Comparison of ENCODE assay signal across 8 cellular contexts in the genomic region with DNA sequence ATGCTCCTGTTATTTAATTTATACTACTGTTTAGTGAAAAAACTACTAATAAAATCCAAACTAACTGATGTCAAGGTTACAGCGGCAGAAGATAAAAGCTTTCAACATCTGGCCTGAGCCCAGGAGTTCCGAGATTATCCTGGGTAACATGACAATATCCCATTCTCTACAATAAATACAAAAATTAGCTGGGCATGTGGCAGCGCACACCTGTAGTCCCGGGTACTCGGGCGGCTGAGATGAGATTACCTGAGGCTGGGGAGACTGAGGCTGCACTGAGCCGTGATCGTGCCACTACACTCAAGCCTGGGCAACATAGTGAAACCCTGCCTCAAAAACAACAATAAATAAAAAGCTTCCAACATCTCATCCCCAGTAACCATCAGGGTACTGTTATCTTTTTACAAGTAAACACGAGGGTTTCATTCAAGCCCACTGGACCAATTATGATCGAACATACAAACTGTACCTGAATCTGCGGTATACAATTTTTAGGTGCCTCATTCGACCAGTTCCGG. TPM values are rescaled to one million over a fixed set of nuclear protein-coding genes. Genes with fewer than 3 reads are reported as not detected.
DNase-seq lines count a peak whose midpoint lies in the region; ATAC-seq and TF ChIP-seq lines count a peak whose summit lies in the region.

No MANE protein-coding gene starts in this region.

- H3K79me2 ChIP-seq in MM.1S (ENCODE audit: low read length) (peaks cover 59% of the 10 kb centered on the region), neural progenitor cell (ENCODE audit: low read depth) (peaks cover 67% of the 10 kb centered on the region)

- peak overlapping the region; percentile 96 to 99 for H3K27ac Mint-ChIP-seq in effector memory CD8-positive, alpha-beta T cell
- peak overlapping the region; percentile 100 for H3K27ac Mint-ChIP-seq in neural progenitor cell

- no peak for TF ChIP-seq CTCF in C4-2B (conservative IDR thresholded peaks at IDR 0.05)
- TF ChIP-seq CTCF in MM.1S (IDR thresholded peaks at IDR 0.05; ENCODE audit: low read length) = no peak
- TF ChIP-seq CTCF in neural progenitor cell (IDR thresholded peaks at IDR 0.05) = no peak

- H3F3A ChIP-seq in MM.1S (ENCODE audit: insufficient read depth, low read length) (peaks cover 59% of the 10 kb centered on the region), neural progenitor cell (ENCODE audit: low read depth) (peaks cover 74% of the 10 kb centered on the region)

- H3K9me3 ChIP-seq in MM.1S (replicated peaks; ENCODE audit: insufficient read depth, low read length) (no peaks in the 10 kb centered on the region), neural progenitor cell (ENCODE audit: low read depth) (no peaks in the 10 kb centered on the region)

- H3K36me3 ChIP-seq in MM.1S (replicated peaks; ENCODE audit: insufficient read depth, low read length) (peaks cover 38% of the 10 kb centered on the region), neural progenitor cell (peaks cover 49% of the 10 kb centered on the region)

- H3K27ac ChIP-seq in C4-2B (peak overlapping the region; percentile 92), MM.1S (ENCODE audit: low read length) (peak overlapping the region; percentile 91; the same call in 1 of the 2 replicates), neural progenitor cell (peak overlapping the region; percentile 0)

- H2AFZ ChIP-seq in MM.1S (ENCODE audit: low read length) = no peak overlapping the region
- no peak overlapping the region for H2AFZ ChIP-seq in neural progenitor cell (replicated peaks)

- H3K4me1 Mint-ChIP-seq in effector memory CD8-positive, alpha-beta T cell (ENCODE audit: low read depth in 2 of 2) = peaks cover 33 to 47% of the 10 kb centered on the region in 2 donors
- H3K4me1 Mint-ChIP-seq in neural progenitor cell = peaks cover 38% of the 10 kb centered on the region

- H4K20me1 ChIP-seq in MM.1S (ENCODE audit: insufficient read depth, low read length) = peaks cover 29% of the 10 kb centered on the region
- H4K20me1 ChIP-seq in neural progenitor cell (ENCODE audit: low read depth) = peaks cover 59% of the 10 kb centered on the region

- peak overlapping the region; percentile 99 for H3K4me3 ChIP-seq in MM.1S (ENCODE audit: low read length)
- peak overlapping the region; percentile 96 for H3K4me3 ChIP-seq in neural progenitor cell

- in situ Hi-C loops in G401 (cut with HindIII; ENCODE audit: low sequenced_read_pairs) = no loop called here

- H3K9ac ChIP-seq in MM.1S (ENCODE audit: low read length) (peak overlapping the region; percentile 98), neural progenitor cell (peak overlapping the region; percentile 100)

- H3K27me3 ChIP-seq in MM.1S (replicated peaks; ENCODE audit: insufficient read depth, low read length) = no peaks in the 10 kb centered on the region
- H3K27me3 ChIP-seq in neural progenitor cell = no peaks in the 10 kb centered on the region

- H3K4me2 ChIP-seq in MM.1S (ENCODE audit: low read depth, low read length) = peak overlapping the region; percentile 76
- peak overlapping the region; percentile 97 for H3K4me2 ChIP-seq in neural progenitor cell

- H3K9me3 Mint-ChIP-seq in effector memory CD8-positive, alpha-beta T cell = no peaks in the 10 kb centered on the region
- no peaks in the 10 kb centered on the region for H3K9me3 Mint-ChIP-seq in neural progenitor cell

- H3K4me3 Mint-ChIP-seq in effector memory CD8-positive, alpha-beta T cell = peak overlapping the region; percentile 91 to 96
- peak overlapping the region; percentile 100 for H3K4me3 Mint-ChIP-seq in neural progenitor cell

- H3K4me1 ChIP-seq in MM.1S (ENCODE audit: low read length) = peaks cover 26% of the 10 kb centered on the region
- peaks cover 23% of the 10 kb centered on the region for H3K4me1 ChIP-seq in neural progenitor cell

- peaks cover 71% of the 10 kb centered on the region for H3K36me3 Mint-ChIP-seq in effector memory CD8-positive, alpha-beta T cell (ENCODE audit: insufficient read depth)
- peaks cover 50% of the 10 kb centered on the region for H3K36me3 Mint-ChIP-seq in neural progenitor cell

- H3K9me2 ChIP-seq in MM.1S (replicated peaks; ENCODE audit: insufficient read depth, low read length) = no peaks in the 10 kb centered on the region

- DNase-seq in MM.1S (peak; percentile 14), neural progenitor cell (ENCODE audit: low spot score) (no peak), MV-4-11 (lab: John Stamatoyannopoulos, UW) (no peak), G401 (ENCODE audit: low spot score) (no peak)
- peak in 1 of 3 experiments; percentile 3 for DNase-seq in effector memory CD8-positive, alpha-beta T cell

- H3K27me3 Mint-ChIP-seq in effector memory CD8-positive, alpha-beta T cell = no peaks in the 10 kb centered on the region
- H3K27me3 Mint-ChIP-seq in neural progenitor cell (ENCODE audit: insufficient read depth, low read depth) = peaks cover 4% of the 10 kb centered on the region

- ATAC-seq in effector memory CD8-positive, alpha-beta T cell (replicated peaks) = no peak
- ATAC-seq in esophagus mucosa (no peak), HG03520 (IDR thresholded peaks at IDR 0.05; ENCODE audit: unreplicated experiment) (no peak)

RNA-seq across cellular contexts. Expression of gene RPL37, which starts 1.3 kb away (rescaled TPM):
- total RNA-seq in neural progenitor cell (ENCODE audit: low replicate concordance) (96.9 and 235 TPM in 2 replicates), esophagus mucosa (1,416 TPM)
- total RNA-seq in G401 (2014; rRNA removed; shearing (Covaris generic)) = 299 and 585 TPM in 2 replicates

RNA-seq across cellular contexts. Expression of gene CARD6, which starts 7.4 kb away (rescaled TPM):
- 0.09 TPM in 1 of 2 replicates, not detected in the other for total RNA-seq in neural progenitor cell (ENCODE audit: low replicate concordance)
- 15.9 TPM for total RNA-seq in esophagus mucosa
- total RNA-seq in G401 (2014; rRNA removed; shearing (Covaris generic)) = not detected in 2 replicates

RNA-seq across cellular contexts. Expression of gene PRKAA1, which starts 35.6 kb away (rescaled TPM):
- total RNA-seq in neural progenitor cell (ENCODE audit: low replicate concordance) (35.5 and 58.5 TPM in 2 replicates), esophagus mucosa (32.3 TPM)
- 33.1 and 74.8 TPM in 2 replicates for total RNA-seq in G401 (2014; rRNA removed; shearing (Covaris generic))

Comparison
In these comparisons a context has a peak if more than half of its experiments do, and no peak if none do; other contexts are left out.
1. H3K27ac ChIP-seq: peak in every context shown above with its lines; median percentile 92 in C4-2B; 91 in MM.1S; 0 in neural progenitor cell.
2. RNA of gene CARD6, which starts 7.4 kb away (total RNA-seq): 15.9 TPM in esophagus mucosa (single experiment); 0.09 TPM in neural progenitor cell and not detected in G401; every median in the first group is over 10 times any median in the second.